Comparison of ENCODE assay signal across 16 cellular contexts in the genomic region with DNA sequence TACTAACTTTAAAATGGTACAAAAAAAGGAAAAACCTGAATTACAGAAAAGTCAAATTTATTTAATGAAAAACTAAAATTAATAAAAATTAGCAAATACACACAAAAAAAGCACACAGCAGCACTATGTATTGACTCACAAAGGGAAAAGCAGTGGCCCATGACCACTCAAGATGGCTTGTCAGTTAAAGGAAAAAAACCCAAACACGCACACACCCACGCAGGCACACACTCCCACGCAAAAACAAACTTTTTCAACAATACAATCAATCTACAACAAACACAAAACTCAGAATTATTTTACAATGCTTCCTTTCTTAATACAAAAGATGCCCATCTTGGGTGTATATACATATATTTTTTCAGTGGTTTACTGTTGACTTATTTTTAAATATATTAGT.
"Had no signal": no experiment of that assay in that cellular context is flagged by ENCODE, and none has a peak within 500 bp of the region (broad histone marks: within the 10 kb centered on the region; RNA-seq: fewer than 3 reads in every experiment).

No MANE protein-coding gene starts in this region.

- H3K4me2 ChIP-seq: neural progenitor cell had no signal

- DNase-seq: activated B cell treated with CpG ODN at 0.5 μM for 24 hours; activated CD4-positive, alpha-beta T cell treated with anti-CD3 and anti-CD28 coated beads, Interleukin-2, amount 10 ng/mL, durations not matched to agents 24 days and 14 days; activated CD8-positive, alpha-beta memory T cell treated with anti-CD3 and anti-CD28 coated beads for 24 hours; activated effector memory CD4-positive, alpha-beta T cell treated with anti-CD3 and anti-CD28 coated beads, Interleukin-2, amount 50 U/mL, for 16 hours; activated naive CD8-positive, alpha-beta T cell treated with anti-CD3 and anti-CD28 coated beads, Interleukin-2, amount 10 ng/mL, durations not matched to agents 7 days and 5 days; anterior cingulate cortex; cerebellar nuclear complex; dermis blood vessel endothelial cell; left cardiac atrium; lower lobe of right lung; stimulated activated CD4-positive, alpha-beta T cell treated with anti-CD3 and anti-CD28 coated beads, Interleukin-4, amount 100 ng/mL, for 24 hours; stimulated activated naive CD8-positive, alpha-beta T cell treated with anti-CD3 and anti-CD28 coated beads, Interleukin-15, amount 100 ng/mL, for 72 hours had no signal

- H3K27ac ChIP-seq: lower lobe of right lung, neural progenitor cell, parathyroid adenoma, thoracic aorta had no signal

- FAIRE-seq: TTC549 had no signal

- ATAC-seq: left cardiac atrium; lower lobe of right lung; stimulated activated naive CD8-positive, alpha-beta T cell treated with anti-CD3 and anti-CD28 coated beads, Interleukin-15, amount 100 ng/mL, for 72 hours had no signal

- H2AFZ ChIP-seq: neural progenitor cell, parathyroid adenoma had no signal

- H3K4me3 ChIP-seq: lower lobe of right lung, neural progenitor cell, thoracic aorta had no signal

- H3K27me3 ChIP-seq: neural progenitor cell had no signal

- H3K36me3 ChIP-seq: neural progenitor cell had no signal

- H3K9ac ChIP-seq: neural progenitor cell, parathyroid adenoma had no signal

- H3K9me3 ChIP-seq: lower lobe of right lung, thoracic aorta had no signal
